In the genomic region with DNA sequence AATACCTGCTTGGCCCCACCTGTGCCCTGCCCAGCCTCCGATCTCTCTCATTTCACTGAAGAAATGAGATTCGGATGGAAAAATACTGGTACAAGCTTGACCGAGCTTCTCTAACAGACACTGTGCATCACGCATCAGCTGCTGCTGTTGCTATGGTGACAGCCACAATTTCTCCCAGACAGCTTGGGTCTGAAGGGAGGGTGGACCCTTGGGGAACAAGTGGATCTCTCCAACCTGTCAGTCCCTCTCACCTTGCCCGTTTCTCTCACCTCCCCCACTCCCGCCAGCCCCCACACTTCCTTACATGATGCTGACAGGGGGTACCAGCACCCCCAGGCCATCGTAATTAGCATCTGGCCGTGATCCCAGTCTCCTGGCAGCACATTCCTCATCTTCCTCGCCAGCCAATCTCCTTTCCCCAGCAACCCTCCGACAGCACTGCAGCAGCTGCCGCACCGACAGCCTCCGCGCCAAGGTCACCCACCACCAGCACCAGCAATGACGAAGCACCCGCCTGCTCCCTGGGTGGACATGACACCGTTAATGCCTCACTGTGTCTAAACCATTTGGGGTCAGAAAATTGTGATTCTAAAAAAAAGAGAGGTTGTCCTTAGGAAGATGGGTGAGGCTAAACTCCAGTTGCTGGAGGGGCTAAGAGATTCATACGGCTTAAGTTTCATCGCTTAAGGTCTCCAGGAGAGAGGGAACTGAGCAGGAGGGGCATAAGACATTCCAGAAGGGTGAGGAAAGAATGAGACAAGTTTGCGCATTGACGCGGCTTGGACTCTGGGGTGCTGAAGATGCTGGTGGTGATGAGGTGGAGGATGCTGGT, we compare ENCODE assay signal across 1 cellular context.
TF ChIP-seq lines count a peak whose summit lies in the region.

No MANE protein-coding gene starts in this region.

TF ChIP-seq in HepG2, 621 proteins besides CTCF, POLR2A, EP300 and RAD21:
- TF ChIP-seq, protein P1, sequence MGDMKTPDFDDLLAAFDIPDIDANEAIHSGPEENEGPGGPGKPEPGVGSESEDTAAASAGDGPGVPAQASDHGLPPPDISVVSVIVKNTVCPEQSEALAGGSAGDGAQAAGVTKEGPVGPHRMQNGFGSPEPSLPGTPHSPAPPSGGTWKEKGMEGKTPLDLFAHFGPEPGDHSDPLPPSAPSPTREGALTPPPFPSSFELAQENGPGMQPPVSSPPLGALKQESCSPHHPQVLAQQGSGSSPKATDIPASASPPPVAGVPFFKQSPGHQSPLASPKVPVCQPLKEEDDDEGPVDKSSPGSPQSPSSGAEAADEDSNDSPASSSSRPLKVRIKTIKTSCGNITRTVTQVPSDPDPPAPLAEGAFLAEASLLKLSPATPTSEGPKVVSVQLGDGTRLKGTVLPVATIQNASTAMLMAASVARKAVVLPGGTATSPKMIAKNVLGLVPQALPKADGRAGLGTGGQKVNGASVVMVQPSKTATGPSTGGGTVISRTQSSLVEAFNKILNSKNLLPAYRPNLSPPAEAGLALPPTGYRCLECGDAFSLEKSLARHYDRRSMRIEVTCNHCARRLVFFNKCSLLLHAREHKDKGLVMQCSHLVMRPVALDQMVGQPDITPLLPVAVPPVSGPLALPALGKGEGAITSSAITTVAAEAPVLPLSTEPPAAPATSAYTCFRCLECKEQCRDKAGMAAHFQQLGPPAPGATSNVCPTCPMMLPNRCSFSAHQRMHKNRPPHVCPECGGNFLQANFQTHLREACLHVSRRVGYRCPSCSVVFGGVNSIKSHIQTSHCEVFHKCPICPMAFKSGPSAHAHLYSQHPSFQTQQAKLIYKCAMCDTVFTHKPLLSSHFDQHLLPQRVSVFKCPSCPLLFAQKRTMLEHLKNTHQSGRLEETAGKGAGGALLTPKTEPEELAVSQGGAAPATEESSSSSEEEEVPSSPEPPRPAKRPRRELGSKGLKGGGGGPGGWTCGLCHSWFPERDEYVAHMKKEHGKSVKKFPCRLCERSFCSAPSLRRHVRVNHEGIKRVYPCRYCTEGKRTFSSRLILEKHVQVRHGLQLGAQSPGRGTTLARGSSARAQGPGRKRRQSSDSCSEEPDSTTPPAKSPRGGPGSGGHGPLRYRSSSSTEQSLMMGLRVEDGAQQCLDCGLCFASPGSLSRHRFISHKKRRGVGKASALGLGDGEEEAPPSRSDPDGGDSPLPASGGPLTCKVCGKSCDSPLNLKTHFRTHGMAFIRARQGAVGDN (CRISPR knock-in tag; IDR thresholded peaks at IDR 0.05) = peak; percentile 38; the same call in 1 of the 2 replicates
- no peak for TF ChIP-seq ZFP36L1 (CRISPR knock-in tag; IDR thresholded peaks at IDR 0.05)
- TF ChIP-seq RFX1 (IDR thresholded peaks at IDR 0.05) = peak; percentile 69
- TF ChIP-seq ZNF883 (CRISPR knock-in tag; IDR thresholded peaks at IDR 0.05; ENCODE audit: not compliant biosample characterization) = peak; percentile 26
- TF ChIP-seq RFX3 (CRISPR knock-in tag; IDR thresholded peaks at IDR 0.05) = peak; percentile 46; the same call in 1 of the 2 replicates
- TF ChIP-seq, protein P2, sequence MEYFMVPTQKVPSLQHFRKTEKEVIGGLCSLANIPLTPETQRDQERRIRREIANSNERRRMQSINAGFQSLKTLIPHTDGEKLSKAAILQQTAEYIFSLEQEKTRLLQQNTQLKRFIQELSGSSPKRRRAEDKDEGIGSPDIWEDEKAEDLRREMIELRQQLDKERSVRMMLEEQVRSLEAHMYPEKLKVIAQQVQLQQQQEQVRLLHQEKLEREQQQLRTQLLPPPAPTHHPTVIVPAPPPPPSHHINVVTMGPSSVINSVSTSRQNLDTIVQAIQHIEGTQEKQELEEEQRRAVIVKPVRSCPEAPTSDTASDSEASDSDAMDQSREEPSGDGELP (IDR thresholded peaks at IDR 0.05; ENCODE audit: borderline replicate concordance, low read depth) = peak; percentile 56; the same call in 1 of the 2 replicates
- TF ChIP-seq NCOR1 (IDR thresholded peaks at IDR 0.05; ENCODE audit: borderline replicate concordance, low read length) = no peak
